In genomic region chr2:129896226-129897100, GRCh38 we compare ENCODE assay signal across 16 cellular contexts.
DNase-seq lines count a peak whose midpoint lies in the region; ATAC-seq and TF ChIP-seq lines count a peak whose summit lies in the region.
"Had no signal": no experiment of that assay in that cellular context is flagged by ENCODE, and none has a peak within 500 bp of the region (broad histone marks: within the 10 kb centered on the region; RNA-seq: fewer than 3 reads in every experiment).

No MANE protein-coding gene starts in this region.

- H3K9me3 ChIP-seq in colonic mucosa, result no peaks in the 10 kb centered on the region
- peaks cover 0 to 4% (median 0%) of the 10 kb centered on the region in 4 donors for H3K9me3 ChIP-seq in esophagus muscularis mucosa
- H3K9me3 ChIP-seq: BE2C had no signal

- H3K4me3 ChIP-seq in colonic mucosa (no peak overlapping the region), esophagus muscularis mucosa (no peak overlapping the region)
- H3K4me3 ChIP-seq: GM12878, GM23248 had no signal

- no peak overlapping the region for H3K27ac Mint-ChIP-seq in activated CD8-positive, alpha-beta memory T cell treated with anti-CD3 and anti-CD28 coated beads, Interleukin-2, amount 10 ng/mL, durations not matched to agents 7 days and 5 days
- H3K27ac Mint-ChIP-seq in type B pancreatic cell, result no peak overlapping the region
- H3K27ac Mint-ChIP-seq: CD4-positive, alpha-beta memory T cell had no signal

- H3K9me3 Mint-ChIP-seq in activated CD8-positive, alpha-beta memory T cell treated with anti-CD3 and anti-CD28 coated beads, Interleukin-2, amount 10 ng/mL, durations not matched to agents 7 days and 5 days (ENCODE audit: low read depth), result no peaks in the 10 kb centered on the region
- peaks cover 4% of the 10 kb centered on the region for H3K9me3 Mint-ChIP-seq in type B pancreatic cell

- H3K27me3 ChIP-seq in colonic mucosa (no peaks in the 10 kb centered on the region), esophagus muscularis mucosa (peaks cover 0 to 29% (median 0%) of the 10 kb centered on the region in 4 donors)
- H3K27me3 ChIP-seq: BE2C had no signal

- H3K36me3 Mint-ChIP-seq in activated CD8-positive, alpha-beta memory T cell treated with anti-CD3 and anti-CD28 coated beads, Interleukin-2, amount 10 ng/mL, durations not matched to agents 7 days and 5 days, result no peaks in the 10 kb centered on the region
- H3K36me3 Mint-ChIP-seq in type B pancreatic cell, result no peaks in the 10 kb centered on the region
- H3K36me3 Mint-ChIP-seq: CD4-positive, alpha-beta memory T cell had no signal

- TF ChIP-seq POLR2A in esophagus muscularis mucosa (IDR thresholded peaks at IDR 0.05; ENCODE audit: low read depth), result no peak

- no peaks in the 10 kb centered on the region for H3K36me3 ChIP-seq in colonic mucosa
- no peaks in the 10 kb centered on the region for H3K36me3 ChIP-seq in esophagus muscularis mucosa
- H3K36me3 ChIP-seq: BE2C had no signal

- 73% methylated on average over 6 of the region's 9 CpGs for WGBS in esophagus muscularis mucosa

- no peaks in the 10 kb centered on the region for H3K4me1 ChIP-seq in colonic mucosa
- H3K4me1 ChIP-seq in esophagus muscularis mucosa, result no peaks in the 10 kb centered on the region
- H3K4me1 ChIP-seq: BE2C had no signal

- H3K27me3 Mint-ChIP-seq in activated CD8-positive, alpha-beta memory T cell treated with anti-CD3 and anti-CD28 coated beads, Interleukin-2, amount 10 ng/mL, durations not matched to agents 7 days and 5 days, result peaks cover 11% of the 10 kb centered on the region
- peaks cover 22% of the 10 kb centered on the region for H3K27me3 Mint-ChIP-seq in type B pancreatic cell

- TF ChIP-seq CTCF in colonic mucosa (IDR thresholded peaks at IDR 0.05) (no peak), esophagus muscularis mucosa (IDR thresholded peaks at IDR 0.05) (no peak), type B pancreatic cell (conservative IDR thresholded peaks at IDR 0.05) (no peak)

- TF ChIP-seq EP300 in esophagus muscularis mucosa (IDR thresholded peaks at IDR 0.05), result no peak

- H3K4me1 Mint-ChIP-seq in activated CD8-positive, alpha-beta memory T cell treated with anti-CD3 and anti-CD28 coated beads, Interleukin-2, amount 10 ng/mL, durations not matched to agents 7 days and 5 days, result no peaks in the 10 kb centered on the region
- peaks cover 3% of the 10 kb centered on the region for H3K4me1 Mint-ChIP-seq in type B pancreatic cell (ENCODE audit: unreplicated experiment)
- H3K4me1 Mint-ChIP-seq: CD4-positive, alpha-beta memory T cell had no signal

- CTCF ChIA-PET in activated CD8-positive, alpha-beta memory T cell treated with anti-CD3 and anti-CD28 coated beads, Interleukin-2, amount 10 ng/mL, durations not matched to agents 7 days and 5 days (lab: Charles Lee), result no interaction called here

- peak; percentile 34 for DNase-seq in activated CD8-positive, alpha-beta memory T cell treated with anti-CD3 and anti-CD28 coated beads, Interleukin-2, amount 10 ng/mL, durations not matched to agents 7 days and 5 days
- DNase-seq in colonic mucosa (peak; percentile 5), esophagus muscularis mucosa (ENCODE audit: extremely low spot score) (peak; percentile 91), type B pancreatic cell (ENCODE audit: extremely low spot score, unreplicated experiment) (peak; percentile 50), germinal center (ENCODE audit: low spot score) (no peak), AML-193 (lab: John Stamatoyannopoulos, UW) (no peak)
- DNase-seq: ACHN; BE2C; CD4-positive, alpha-beta memory T cell; DMS79; GM23248; H7 had no signal

- H3K27ac ChIP-seq in colonic mucosa (no peak overlapping the region), esophagus muscularis mucosa (replicated peaks in 1 of 4) (no peak overlapping the region)
- H3K27ac ChIP-seq: C4-2B, GM23248, HL-60 had no signal

- H3K4me3 Mint-ChIP-seq in activated CD8-positive, alpha-beta memory T cell treated with anti-CD3 and anti-CD28 coated beads, Interleukin-2, amount 10 ng/mL, durations not matched to agents 7 days and 5 days, result no peak overlapping the region
- H3K4me3 Mint-ChIP-seq in type B pancreatic cell, result no peak overlapping the region
- H3K4me3 Mint-ChIP-seq: CD4-positive, alpha-beta memory T cell had no signal

- intact Hi-C loops in colonic mucosa (cut with DNase I) (no loop called here), esophagus muscularis mucosa (cut with DNase I) (no loop called here)

- ATAC-seq in activated CD8-positive, alpha-beta memory T cell treated with anti-CD3 and anti-CD28 coated beads, Interleukin-2, amount 10 ng/mL, durations not matched to agents 7 days and 5 days, result no peak
- ATAC-seq in HG02981 (IDR thresholded peaks at IDR 0.05; ENCODE audit: unreplicated experiment), result no peak
- ATAC-seq: GM12878 had no signal

- H3K9ac ChIP-seq in colonic mucosa (ENCODE audit: low read depth in 2 of 2, low read length in 2 of 2), result no peak overlapping the region
- H3K9ac ChIP-seq: GM23248 had no signal

Comparison
In these comparisons a context has a peak if more than half of its experiments do, and no peak if none do; other contexts are left out.
1. DNase-seq: peak in activated CD8-positive, alpha-beta memory T cell treated with anti-CD3 and anti-CD28 coated beads, Interleukin-2, amount 10 ng/mL, durations not matched to agents 7 days and 5 days (single experiment), colonic mucosa (single experiment), esophagus muscularis mucosa (single experiment) and type B pancreatic cell (single experiment); none in germinal center (single experiment) and AML-193 (0 of 2).